ENCODE assay signal across 19 cellular contexts in genomic region chr15:50426428-50426827, GRCh38. TPM values are rescaled to one million over a fixed set of nuclear protein-coding genes. Genes with fewer than 3 reads are reported as not detected.
DNase-seq lines count a peak whose midpoint lies in the region; ATAC-seq, FAIRE-seq and TF ChIP-seq lines count a peak whose summit lies in the region.
"Had no signal": no experiment of that assay in that cellular context is flagged by ENCODE, and none has a peak within 500 bp of the region (broad histone marks: within the 10 kb centered on the region; RNA-seq: fewer than 3 reads in every experiment).

No MANE protein-coding gene starts in this region.

- H3K4me3 ChIP-seq in A549: no peak overlapping the region
- H3K4me3 ChIP-seq in CD4-positive, CD25-positive, alpha-beta regulatory T cell (ENCODE audit: low read depth, low read length): peak overlapping the region; percentile 34
- no peak overlapping the region for H3K4me3 ChIP-seq in hepatocyte
- H3K4me3 ChIP-seq: thyroid gland had no signal

- H3K9me2 ChIP-seq in hepatocyte (replicated peaks; ENCODE audit: insufficient read depth): no peaks in the 10 kb centered on the region

- no peak for TF ChIP-seq CTCF in A549 (IDR thresholded peaks at IDR 0.05)
- TF ChIP-seq CTCF in hepatocyte (IDR thresholded peaks at IDR 0.05; ENCODE audit: poor library complexity): no peak

- peaks cover 6% of the 10 kb centered on the region for H3K36me3 ChIP-seq in CD4-positive, CD25-positive, alpha-beta regulatory T cell (ENCODE audit: control insufficient read depth, insufficient read depth, low read length)
- no peaks in the 10 kb centered on the region for H3K36me3 ChIP-seq in hepatocyte (replicated peaks; ENCODE audit: insufficient read depth, low read depth)
- H3K36me3 ChIP-seq: thyroid gland had no signal

- no peaks in the 10 kb centered on the region for H3K9me3 Mint-ChIP-seq in CD4-positive, CD25-positive, alpha-beta regulatory T cell

- H3K4me2 ChIP-seq in A549 (peak overlapping the region; percentile 85; the same call in 2 of the 3 replicates), hepatocyte (peak overlapping the region; percentile 85)

- TF ChIP-seq RAD21 in A549 (conservative IDR thresholded peaks at IDR 0.05 in 1 of 2, IDR thresholded peaks at IDR 0.05 in 1 of 2): no peak

- peaks cover 5% of the 10 kb centered on the region for H3K27me3 Mint-ChIP-seq in CD4-positive, CD25-positive, alpha-beta regulatory T cell
- no peaks in the 10 kb centered on the region for H3K27me3 Mint-ChIP-seq in T-helper 17 cell

- no peak for TF ChIP-seq POLR2A in A549 (IDR thresholded peaks at IDR 0.05; ENCODE audit: low read length)

- peaks cover 19 to 59% (median 42%) of the 10 kb centered on the region in 4 donors for H3K4me1 Mint-ChIP-seq in CD4-positive, CD25-positive, alpha-beta regulatory T cell
- H3K4me1 Mint-ChIP-seq in T-helper 17 cell: peaks cover 30% of the 10 kb centered on the region

- H4K20me1 ChIP-seq in hepatocyte (ENCODE audit: insufficient read depth, poor library complexity, severe bottlenecking): peaks cover 50% of the 10 kb centered on the region

- TF ChIP-seq EP300 in A549 (IDR thresholded peaks at IDR 0.05): no peak

- CTCF ChIA-PET in A549 (lab: Yijun Ruan, JAX): interaction anchor here (0.6 kb wide), 2 partner anchors 31 to 423 kb away, joined by 3 read pairs; no protein-coding TSS in a partner anchor

- H3K27me3 ChIP-seq in CD4-positive, CD25-positive, alpha-beta regulatory T cell (ENCODE audit: control insufficient read depth, insufficient read depth, low read length): no peaks in the 10 kb centered on the region
- H3K27me3 ChIP-seq in hepatocyte: no peaks in the 10 kb centered on the region
- H3K27me3 ChIP-seq: thyroid gland had no signal

- H3K27ac ChIP-seq in A549 (no peak overlapping the region), hepatocyte (no peak overlapping the region)
- H3K27ac ChIP-seq in CD4-positive, CD25-positive, alpha-beta regulatory T cell (ENCODE audit: insufficient read depth, low read length, poor library complexity, severe bottlenecking): no peak overlapping the region
- H3K27ac ChIP-seq: RWPE1, thyroid gland had no signal

- WGBS in A549 (ENCODE audit: missing lambda C conversion rate): 93% methylated on average over 9 of the region's 9 CpGs
- 87% methylated on average over 9 of the region's 9 CpGs for WGBS in hepatocyte (ENCODE audit: low lambda C conversion rate, missing lambda C conversion rate)

- H3K4me3 Mint-ChIP-seq in CD4-positive, CD25-positive, alpha-beta regulatory T cell: peak overlapping the region; percentile 59 to 86 (median 75)
- H3K4me3 Mint-ChIP-seq in T-helper 17 cell: peak overlapping the region; percentile 31

- no peak overlapping the region for H2AFZ ChIP-seq in hepatocyte

- peaks cover 69% of the 10 kb centered on the region for H3K79me2 ChIP-seq in hepatocyte

- DNase-seq in A549 (ENCODE audit: low read depth in 1 of 2, low spot score in 1 of 2) (no peak), T-helper 17 cell (no peak), hepatocyte (ENCODE audit: low spot score) (no peak), T1000 (lab: John Stamatoyannopoulos, UW) (no peak), amygdala (lab: John Stamatoyannopoulos, UW) (no peak)
- DNase-seq in CD4-positive, CD25-positive, alpha-beta regulatory T cell: no peak
- DNase-seq: activated CD8-positive, alpha-beta memory T cell treated with anti-CD3 and anti-CD28 coated beads for 24 hours; C1 segment of cervical spinal cord; kidney; mesendoderm; NCI-H2029 treated with DMSO at 0.1 percent for 48 hours; NCI-H774; stimulated activated CD4-positive, alpha-beta T cell treated with anti-CD3 and anti-CD28 coated beads, Interleukin-15, amount 100 ng/mL, for 24 hours; T-helper 9 cell; thyroid gland had no signal

- H3K9me3 ChIP-seq in A549 (no peaks in the 10 kb centered on the region), T-helper 17 cell (ENCODE audit: control insufficient read depth, low read length, poor library complexity, severe bottlenecking) (no peaks in the 10 kb centered on the region), hepatocyte (ENCODE audit: low read depth) (no peaks in the 10 kb centered on the region)
- H3K9me3 ChIP-seq in CD4-positive, CD25-positive, alpha-beta regulatory T cell (ENCODE audit: control insufficient read depth in 2 of 2, low read length in 2 of 2): no peaks in the 10 kb centered on the region
- H3K9me3 ChIP-seq: thyroid gland had no signal

- ATAC-seq in A549 (no peak), T-helper 17 cell (no peak), HG02571 (IDR thresholded peaks at IDR 0.05; ENCODE audit: unreplicated experiment) (no peak), GM18870 (IDR thresholded peaks at IDR 0.05; ENCODE audit: unreplicated experiment) (no peak)
- no peak for ATAC-seq in CD4-positive, CD25-positive, alpha-beta regulatory T cell (ENCODE audit: low read depth in 2 of 2)

- POLR2A ChIA-PET in A549 (lab: Yijun Ruan, JAX): interaction anchor here (0.6 kb wide), 1 partner anchor 60 kb away, joined by 3 read pairs; no protein-coding TSS in a partner anchor

- FAIRE-seq in A549 (lab: Jason Lieb, UNC): no peak
- FAIRE-seq: G401.6, kidney had no signal

- peak overlapping the region in 1 of 3 donors; percentile 76 for H3K27ac Mint-ChIP-seq in CD4-positive, CD25-positive, alpha-beta regulatory T cell
- peak overlapping the region; percentile 82 for H3K27ac Mint-ChIP-seq in T-helper 17 cell

- H3K36me3 Mint-ChIP-seq in CD4-positive, CD25-positive, alpha-beta regulatory T cell: peaks cover 9% of the 10 kb centered on the region
- peaks cover 2% of the 10 kb centered on the region for H3K36me3 Mint-ChIP-seq in T-helper 17 cell (ENCODE audit: low read depth)

- H3K4me1 ChIP-seq in A549 (peaks cover 19% of the 10 kb centered on the region; the same call in 2 of the 3 replicates), hepatocyte (ENCODE audit: insufficient read depth) (peaks cover 18% of the 10 kb centered on the region)
- H3K4me1 ChIP-seq in CD4-positive, CD25-positive, alpha-beta regulatory T cell (ENCODE audit: control insufficient read depth, insufficient read depth, low read length, poor library complexity, severe bottlenecking): peaks cover 26% of the 10 kb centered on the region

TF ChIP-seq in A549, 52 proteins besides CTCF, POLR2A, EP300 and RAD21 (continues in another document):
- no peak for TF ChIP-seq TFCP2L1 (CRISPR knock-in tag; IDR thresholded peaks at IDR 0.05)
- no peak for TF ChIP-seq MAX (IDR thresholded peaks at IDR 0.05)
- TF ChIP-seq EHF (CRISPR knock-in tag; IDR thresholded peaks at IDR 0.05): no peak
- TF ChIP-seq CBX8 (IDR thresholded peaks at IDR 0.05): no peak
- no peak for TF ChIP-seq USF2 (IDR thresholded peaks at IDR 0.05)
- no peak for TF ChIP-seq ZC3H11A (IDR thresholded peaks at IDR 0.05)
- no peak for TF ChIP-seq MAZ (IDR thresholded peaks at IDR 0.05; ENCODE audit: borderline replicate concordance, low read depth, low read length)
- TF ChIP-seq FOXS1 (CRISPR knock-in tag; IDR thresholded peaks at IDR 0.05): no peak
- TF ChIP-seq, protein P1, sequence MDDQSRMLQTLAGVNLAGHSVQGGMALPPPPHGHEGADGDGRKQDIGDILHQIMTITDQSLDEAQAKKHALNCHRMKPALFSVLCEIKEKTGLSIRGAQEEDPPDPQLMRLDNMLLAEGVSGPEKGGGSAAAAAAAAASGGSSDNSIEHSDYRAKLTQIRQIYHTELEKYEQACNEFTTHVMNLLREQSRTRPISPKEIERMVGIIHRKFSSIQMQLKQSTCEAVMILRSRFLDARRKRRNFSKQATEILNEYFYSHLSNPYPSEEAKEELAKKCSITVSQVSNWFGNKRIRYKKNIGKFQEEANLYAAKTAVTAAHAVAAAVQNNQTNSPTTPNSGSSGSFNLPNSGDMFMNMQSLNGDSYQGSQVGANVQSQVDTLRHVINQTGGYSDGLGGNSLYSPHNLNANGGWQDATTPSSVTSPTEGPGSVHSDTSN (IDR thresholded peaks at IDR 0.05): no peak
- TF ChIP-seq ELK1 (IDR thresholded peaks at IDR 0.05; ENCODE audit: low read depth, low read length): no peak

RNA-seq across cellular contexts. Expression of gene USP8, which starts 2.2 kb away (rescaled TPM):
- polyA plus RNA-seq in A549 (2011; rRNA removed) (92.9 and 108 TPM in 2 replicates), A549 (2017; fragmentation: RNase III; extraction: RNeasy Plus Mini Kit Qiagen cat#74134 plus additional on column Dnase treatment) (50.8 to 53.1 TPM (median 51.4 TPM) in 3 replicates), hepatocyte (43.0 and 46.8 TPM in 2 replicates)
- 18.2 and 20.0 TPM in 2 replicates for polyA plus RNA-seq in A549 (2012; cell fraction: cytosol; rRNA removed)
- polyA plus RNA-seq in A549 (2012; cell fraction: nucleus; rRNA removed): 13.8 and 23.7 TPM in 2 replicates
- polyA minus RNA-seq in A549 (2011; rRNA and poly(A)+ RNA removed): 88.2 and 108 TPM in 2 replicates
- 76.8 TPM for total RNA-seq in CD4-positive, CD25-positive, alpha-beta regulatory T cell
- polyA plus RNA-seq in CD4-positive, CD25-positive, alpha-beta regulatory T cell: 10 to 100 TPM; 35.4 to 54.7 (median 44.9) TPM
- total RNA-seq in T-helper 17 cell (10 to 100 TPM; 43.4 to 62.8 TPM), hepatocyte (59.9 and 79.9 TPM in 2 replicates)
